ENCODE assay signal across 21 cellular contexts in the genomic region with DNA sequence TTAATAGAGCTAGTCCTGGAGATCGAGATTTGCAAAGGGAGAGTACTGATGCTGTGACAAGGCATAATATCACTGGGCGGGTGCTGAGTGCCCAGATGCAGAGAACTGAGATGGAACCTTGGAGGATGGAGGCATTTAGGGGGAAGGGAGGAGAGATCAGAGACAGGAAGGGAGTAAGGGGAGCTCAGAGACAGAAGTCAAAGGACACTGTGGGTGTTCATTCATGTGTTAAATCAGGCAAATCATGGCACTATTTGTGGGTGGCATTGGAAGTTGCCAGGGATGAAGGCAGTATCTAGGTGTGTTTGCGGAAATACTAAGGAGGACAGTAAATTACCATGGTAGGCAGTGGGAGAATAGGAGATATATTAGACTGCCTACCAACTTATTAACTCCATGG.
A peak's percentile ranks its signal among the peaks of the same experiment; 100 is the strongest.
DNase-seq lines count a peak whose midpoint lies in the region; ATAC-seq, FAIRE-seq and TF ChIP-seq lines count a peak whose summit lies in the region.
"Had no signal": no experiment of that assay in that cellular context is flagged by ENCODE, and none has a peak within 500 bp of the region (broad histone marks: within the 10 kb centered on the region; RNA-seq: fewer than 3 reads in every experiment).

No MANE protein-coding gene starts in this region.

- no peak overlapping the region for H2BK20ac ChIP-seq in H1 (ENCODE audit: low read length)

- H3K4me3 Mint-ChIP-seq in GM23338 = no peak overlapping the region
- no peak overlapping the region for H3K4me3 Mint-ChIP-seq in activated CD4-positive, alpha-beta T cell treated with anti-CD3 and anti-CD28 coated beads, Interleukin-2, amount 10 ng/mL, durations not matched to agents 24 days and 14 days
- H3K4me3 Mint-ChIP-seq: CD14-positive monocyte; CD4-positive, alpha-beta memory T cell; HFFc6 had no signal

- H2AK5ac ChIP-seq in H1 (ENCODE audit: low read depth, low read length) = no peak overlapping the region; the same call in 1 of the 2 replicates

- H3K36me3 ChIP-seq in GM23338 (ENCODE audit: insufficient read depth) (no peaks in the 10 kb centered on the region), H1 (ENCODE audit: control insufficient read depth in 2 of 4, insufficient read depth in 4 of 4, low read length in 3 of 4) (no peaks in the 10 kb centered on the region), iPS DF 6.9 (ENCODE audit: control insufficient read depth, insufficient read depth, low read length) (no peaks in the 10 kb centered on the region)
- H3K36me3 ChIP-seq: BLaER1 had no signal

- H3K9me3 ChIP-seq in H1 (ENCODE audit: insufficient read depth in 2 of 2, low read depth in 1 of 2, low read length in 1 of 2) (no peaks in the 10 kb centered on the region), iPS DF 6.9 (ENCODE audit: control insufficient read depth, insufficient read depth, low read length) (no peaks in the 10 kb centered on the region)
- H3K9me3 ChIP-seq: BLaER1 had no signal

- DNase-seq in GM23338 (ENCODE audit: low spot score) (peak; percentile 23), H1 (ENCODE audit: low read depth in 1 of 2, low spot score in 2 of 2) (no peak), iPS DF 6.9 (ENCODE audit: low read depth, low spot score) (peak; percentile 25), kidney glomerular epithelial cell (lab: John Stamatoyannopoulos, UW) (peak; percentile 77), germinal center (ENCODE audit: low spot score) (no peak), D341Med (ENCODE audit: low spot score) (no peak)
- DNase-seq in activated CD4-positive, alpha-beta T cell treated with anti-CD3 and anti-CD28 coated beads, Interleukin-2, amount 10 ng/mL, durations not matched to agents 24 days and 14 days = no peak
- DNase-seq: 8988T; CD4-positive, alpha-beta memory T cell; DMS153; DMS79; GDM1; HFFc6 had no signal

- no peak overlapping the region for H2BK120ac ChIP-seq in H1 (replicated peaks; ENCODE audit: low read depth, low read length)

- H3K27me3 ChIP-seq in GM23338 (ENCODE audit: insufficient read depth) (no peaks in the 10 kb centered on the region), H1 (replicated peaks in 1 of 4; ENCODE audit: control insufficient read depth in 3 of 4, extremely low read depth in 1 of 4, insufficient read depth in 3 of 4, low read length in 3 of 4) (no peaks in the 10 kb centered on the region), iPS DF 6.9 (ENCODE audit: control insufficient read depth, insufficient read depth, low read length) (no peaks in the 10 kb centered on the region)
- H3K27me3 ChIP-seq: BLaER1 had no signal

- H4K20me1 ChIP-seq in GM23338 (replicated peaks; ENCODE audit: insufficient read depth) (no peaks in the 10 kb centered on the region), H1 (replicated peaks in 1 of 2; ENCODE audit: control insufficient read depth in 1 of 2, insufficient read depth in 2 of 2, low read length in 2 of 2) (no peaks in the 10 kb centered on the region)
- H4K20me1 ChIP-seq: BLaER1 had no signal

- ATAC-seq in GM23338 = peak; percentile 69
- ATAC-seq: HCT116 had no signal

- H3K4me1 Mint-ChIP-seq in GM23338 = peaks cover 34% of the 10 kb centered on the region
- H3K4me1 Mint-ChIP-seq in activated CD4-positive, alpha-beta T cell treated with anti-CD3 and anti-CD28 coated beads, Interleukin-2, amount 10 ng/mL, durations not matched to agents 24 days and 14 days = no peaks in the 10 kb centered on the region
- H3K4me1 Mint-ChIP-seq: CD14-positive monocyte; CD4-positive, alpha-beta memory T cell had no signal

- H3K9me3 Mint-ChIP-seq in GM23338 = no peaks in the 10 kb centered on the region
- H3K9me3 Mint-ChIP-seq in activated CD4-positive, alpha-beta T cell treated with anti-CD3 and anti-CD28 coated beads, Interleukin-2, amount 10 ng/mL, durations not matched to agents 24 days and 14 days = no peaks in the 10 kb centered on the region

- peak overlapping the region; percentile 63; the same call in 1 of the 2 replicates for H2BK5ac ChIP-seq in H1 (ENCODE audit: low read depth, low read length)

- H3K79me1 ChIP-seq in H1 (ENCODE audit: low read depth, low read length) = no peaks in the 10 kb centered on the region

- no peak overlapping the region for H4K91ac ChIP-seq in H1 (replicated peaks; ENCODE audit: insufficient read length, low read length)

- no peak for TF ChIP-seq RAD21 in H1 (IDR thresholded peaks at IDR 0.05 in 1 of 2, conservative IDR thresholded peaks at IDR 0.05 in 1 of 2; ENCODE audit: low read depth in 2 of 2, low read length in 2 of 2)

- no peaks in the 10 kb centered on the region for H3F3A ChIP-seq in GM23338 (replicated peaks; ENCODE audit: low read depth)

- WGBS in H1 (ENCODE audit: extremely low coverage in 1 of 2, insufficient coverage in 1 of 2, insufficient read length in 1 of 2, insufficient replicate concordance in 2 of 2, low coverage in 1 of 2, low lambda C conversion rate in 2 of 2, missing lambda C conversion rate in 1 of 2), 2 experiments = 72% methylated on average over 3 of the region's 3 CpGs; no CpG with 5 or more reads in 1 of the 2 experiments
- no CpG with 5 or more reads among the region's 3 CpGs for WGBS in iPS DF 6.9 (ENCODE audit: insufficient coverage, insufficient read length)

- H3K4me2 ChIP-seq in GM23338 (peak overlapping the region; percentile 6; the same call in 1 of the 2 replicates), H1 (ENCODE audit: insufficient read depth in 1 of 2, low read depth in 2 of 2, low read length in 2 of 2) (peak overlapping the region in 1 of 2 experiments; percentile 56; a peak in 1 of 4 replicates)
- H3K4me2 ChIP-seq: BLaER1, KMS-11 had no signal

- H2BK15ac ChIP-seq in H1 (ENCODE audit: low read length) = no peak overlapping the region

- no peaks in the 10 kb centered on the region for H3K27me3 Mint-ChIP-seq in GM23338 (ENCODE audit: insufficient read depth, low read depth, poor library complexity)
- no peaks in the 10 kb centered on the region for H3K27me3 Mint-ChIP-seq in activated CD4-positive, alpha-beta T cell treated with anti-CD3 and anti-CD28 coated beads, Interleukin-2, amount 10 ng/mL, durations not matched to agents 24 days and 14 days

- TF ChIP-seq POLR2A in H1 (IDR thresholded peaks at IDR 0.05; ENCODE audit: control extremely low read depth in 1 of 2, low read depth in 2 of 2, low read length in 2 of 2) = no peak

- no peak overlapping the region for H3K9ac ChIP-seq in H1 (replicated peaks in 1 of 4; ENCODE audit: extremely low read depth in 1 of 4, low read depth in 3 of 4, low read length in 3 of 4)
- H3K9ac ChIP-seq: BLaER1, KMS-11 had no signal

- H3K79me2 ChIP-seq in GM23338 (replicated peaks; ENCODE audit: insufficient read depth) = no peaks in the 10 kb centered on the region
- H3K79me2 ChIP-seq in H1 (ENCODE audit: control insufficient read depth in 1 of 2, insufficient read depth in 2 of 2, low read length in 2 of 2) = no peaks in the 10 kb centered on the region

- no peak for FAIRE-seq in H1 (lab: Jason Lieb, UNC)
- FAIRE-seq: D721Med, GM12892, GM18507, H54 had no signal

- no peak overlapping the region for H2BK12ac ChIP-seq in H1 (ENCODE audit: low read depth, low read length)

- H3K56ac ChIP-seq in H1 (replicated peaks; ENCODE audit: insufficient read length, low read depth, low read length) = no peak overlapping the region

- no peak overlapping the region for H3K27ac ChIP-seq in GM23338 (ENCODE audit: low read depth)
- no peak overlapping the region for H3K27ac ChIP-seq in H1 (ENCODE audit: low read depth, low read length)
- H3K27ac ChIP-seq in iPS DF 6.9 (ENCODE audit: low read length) = no peak overlapping the region
- H3K27ac ChIP-seq: BLaER1, KMS-11 had no signal

- intact Hi-C loops in activated CD4-positive, alpha-beta T cell treated with anti-CD3 and anti-CD28 coated beads, Interleukin-2, amount 10 ng/mL, durations not matched to agents 24 days and 14 days (cut with micrococcal nuclease) = no loop called here

- no peaks in the 10 kb centered on the region for H3K23me2 ChIP-seq in H1 (ENCODE audit: low read depth, low read length)

- no peak; a peak in 1 of 3 replicates for TF ChIP-seq EP300 in H1 (IDR thresholded peaks at IDR 0.05; ENCODE audit: borderline replicate concordance in 1 of 2, low read depth in 2 of 2, low read length in 2 of 2)

- no peak overlapping the region for H3K4ac ChIP-seq in H1 (replicated peaks; ENCODE audit: insufficient read length, low read depth, low read length)

- no peak for TF ChIP-seq CTCF in GM23338 (conservative IDR thresholded peaks at IDR 0.05; ENCODE audit: low read depth in 2 of 2)
- TF ChIP-seq CTCF in H1 (IDR thresholded peaks at IDR 0.05; ENCODE audit: control extremely low read depth in 1 of 3, insufficient read depth in 1 of 3, low read depth in 1 of 3, low read length in 3 of 3) = no peak

- peaks cover 15% of the 10 kb centered on the region for H3K9me2 ChIP-seq in GM23338 (ENCODE audit: insufficient read depth)

- H3K4me3 ChIP-seq in GM23338 = no peak overlapping the region
- H3K4me3 ChIP-seq in H1 (ENCODE audit: extremely low read depth in 1 of 4, insufficient read depth in 2 of 4, low read depth in 3 of 4, low read length in 4 of 4) = no peak overlapping the region
- no peak overlapping the region for H3K4me3 ChIP-seq in iPS DF 6.9 (ENCODE audit: low read length)
- H3K4me3 ChIP-seq: BLaER1 had no signal

- H2AFZ ChIP-seq in GM23338 (0 out of 2 replicates have a peak overlapping the region, but pooled peaks have one; percentile 38), H1 (ENCODE audit: low read length) (no peak overlapping the region)

- H3K14ac ChIP-seq in H1 (ENCODE audit: insufficient read length) = no peak overlapping the region

- H3K36me3 Mint-ChIP-seq in GM23338 (ENCODE audit: low read depth) = no peaks in the 10 kb centered on the region
- no peaks in the 10 kb centered on the region for H3K36me3 Mint-ChIP-seq in activated CD4-positive, alpha-beta T cell treated with anti-CD3 and anti-CD28 coated beads, Interleukin-2, amount 10 ng/mL, durations not matched to agents 24 days and 14 days (ENCODE audit: low read depth)
- H3K36me3 Mint-ChIP-seq: CD14-positive monocyte; CD4-positive, alpha-beta memory T cell had no signal

- peak overlapping the region; percentile 8; the same call in 1 of the 2 replicates for H3K27ac Mint-ChIP-seq in GM23338
- no peak overlapping the region for H3K27ac Mint-ChIP-seq in activated CD4-positive, alpha-beta T cell treated with anti-CD3 and anti-CD28 coated beads, Interleukin-2, amount 10 ng/mL, durations not matched to agents 24 days and 14 days
- H3K27ac Mint-ChIP-seq: CD4-positive, alpha-beta memory T cell; HFFc6 had no signal

- no peak overlapping the region for H4K8ac ChIP-seq in H1 (ENCODE audit: extremely low read depth, insufficient read depth, low read length)

- peak overlapping the region; percentile 26; the same call in 1 of the 2 replicates for H3K18ac ChIP-seq in H1 (ENCODE audit: extremely low read depth, low read length)

- H3K4me1 ChIP-seq in GM23338 (ENCODE audit: insufficient read depth) (peaks cover 30% of the 10 kb centered on the region), H1 (replicated peaks in 1 of 4; ENCODE audit: control insufficient read depth in 3 of 4, insufficient read depth in 4 of 4, low read length in 3 of 4) (peaks cover 0 to 12% (median 4%) of the 10 kb centered on the region in 4 experiments; a peak in 3 of 7 replicates), iPS DF 6.9 (ENCODE audit: control insufficient read depth, insufficient read depth, low read length) (peaks cover 7% of the 10 kb centered on the region)

- POLR2A ChIA-PET in H1 (lab: Charles Lee; ENCODE audit: partially characterized antibody) = no interaction called here

- CTCF ChIA-PET in H1 (lab: Charles Lee; ENCODE audit: partially characterized antibody) = interaction anchor here (1.1 to 5.8 kb wide), 5 partner anchors 9 to 278 kb away, joined by 3 to 42 read pairs (median 5); no protein-coding TSS in a partner anchor

- H3K23ac ChIP-seq in H1 (ENCODE audit: insufficient read length) = no peak overlapping the region

- H4K5ac ChIP-seq in H1 (ENCODE audit: insufficient read length, low read depth, low read length) = no peak overlapping the region

Comparison
In these comparisons a context has a peak if more than half of its experiments do, and no peak if none do; other contexts are left out.
1. DNase-seq: peak in GM23338 (single experiment), iPS DF 6.9 (single experiment) and kidney glomerular epithelial cell (single experiment); none in H1 (0 of 2), activated CD4-positive, alpha-beta T cell treated with anti-CD3 and anti-CD28 coated beads, Interleukin-2, amount 10 ng/mL, durations not matched to agents 24 days and 14 days (single experiment), germinal center (single experiment) and D341Med (single experiment).